Comparison of ENCODE assay signal across 12 cellular contexts in genomic region chr4:141046255-141046654, GRCh38.
DNase-seq lines count a peak whose midpoint lies in the region; ATAC-seq, FAIRE-seq and TF ChIP-seq lines count a peak whose summit lies in the region.
"Had no signal": no experiment of that assay in that cellular context is flagged by ENCODE, and none has a peak within 500 bp of the region (broad histone marks: within the 10 kb centered on the region; RNA-seq: fewer than 3 reads in every experiment).

No MANE protein-coding gene starts in this region.

- no peak overlapping the region for H3K4me3 ChIP-seq in AG04450 (ENCODE audit: low read depth, low read length)
- H3K4me3 ChIP-seq in MG63 = no peak overlapping the region
- H3K4me3 ChIP-seq in mesodermal cell (ENCODE audit: extremely low read depth, insufficient read depth, low read length, poor library complexity, severe bottlenecking) = no peak overlapping the region

- peaks cover 4% of the 10 kb centered on the region for H3K4me1 ChIP-seq in mesodermal cell (ENCODE audit: control insufficient read depth, insufficient read depth, low read length, poor library complexity, severe bottlenecking)

- POLR2A ChIA-PET in AG04450 (lab: Yijun Ruan, JAX) = interaction anchor here (0.6 to 1.7 kb wide), 4 partner anchors 9 to 87 kb away, joined by 5 to 8 read pairs (median 6); partner anchors contain the start of gene RNF150

- H3K9me3 ChIP-seq in AG04450 (ENCODE audit: control insufficient read depth, insufficient read depth, low read length) (peaks cover 6% of the 10 kb centered on the region; the same call in 1 of the 2 replicates), MG63 (peaks cover 6% of the 10 kb centered on the region), mesodermal cell (ENCODE audit: control insufficient read depth, low read length) (peaks cover 5% of the 10 kb centered on the region)

- no peaks in the 10 kb centered on the region for H3K27me3 ChIP-seq in AG04450 (ENCODE audit: control insufficient read depth, insufficient read depth, low read length)
- no peaks in the 10 kb centered on the region for H3K27me3 ChIP-seq in MG63

- WGBS in mesodermal cell (ENCODE audit: insufficient coverage in 2 of 2), 2 experiments = 89% methylated on average over 3 of the region's 3 CpGs; no CpG with 5 or more reads in 1 of the 2 experiments

- H3K27ac ChIP-seq in AG04450 (ENCODE audit: low read depth, low read length) (peak overlapping the region; percentile 11), epithelial cell of prostate (peak overlapping the region; percentile 25), mesodermal cell (ENCODE audit: low read depth, low read length, severe bottlenecking) (peak overlapping the region; percentile 52)
- H3K27ac ChIP-seq: C4-2B had no signal

- CTCF ChIA-PET in AG04450 (lab: Charles Lee) = interaction anchor here (0.6 kb wide), 1 partner anchor 10 kb away, joined by 4 read pairs; no protein-coding TSS in a partner anchor

- H3K36me3 ChIP-seq in MG63 (no peaks in the 10 kb centered on the region), mesodermal cell (ENCODE audit: control insufficient read depth, insufficient read depth, low read length) (no peaks in the 10 kb centered on the region)

- DNase-seq in AG04450 (ENCODE audit: low read depth, low spot score) (peak; percentile 97), MG63 (peak; percentile 79), epithelial cell of prostate (ENCODE audit: low read depth, low spot score) (peak; percentile 87), D721Med (ENCODE audit: insufficient read length, low spot score) (no peak), NOMO-1 treated with DMSO at 0.1 percent for 48 hours (lab: John Stamatoyannopoulos, UW; ENCODE audit: unreplicated experiment) (no peak), SIG-M5 (lab: John Stamatoyannopoulos, UW) (no peak)
- DNase-seq: activated CD8-positive, alpha-beta memory T cell treated with anti-CD3 and anti-CD28 coated beads for 24 hours; dermis blood vessel endothelial cell; RPMI8226 had no signal

- no peak for ATAC-seq in HG02623 (IDR thresholded peaks at IDR 0.05; ENCODE audit: unreplicated experiment)

- TF ChIP-seq CTCF in AG04450 (IDR thresholded peaks at IDR 0.05; ENCODE audit: low read depth, low read length) (no peak), D721Med (IDR thresholded peaks at IDR 0.05; ENCODE audit: insufficient read depth, missing control alignments) (no peak)

- FAIRE-seq in D721Med (lab: Jason Lieb, UNC) = no peak

Comparison
In these comparisons a context has a peak if more than half of its experiments do, and no peak if none do; other contexts are left out.
1. DNase-seq: peak in AG04450 (single experiment), MG63 (single experiment) and epithelial cell of prostate (single experiment); none in D721Med (single experiment), NOMO-1 treated with DMSO at 0.1 percent for 48 hours (single experiment) and SIG-M5 (single experiment).
2. Peak in every context shown above with its lines, with median percentiles within 50 percentile points of each other: H3K27ac ChIP-seq.